14 cellular contexts compared by ENCODE assay signal in genomic region chr9:136517950-136518349, GRCh38. TPM values are rescaled to one million over a fixed set of nuclear protein-coding genes. Genes with fewer than 3 reads are reported as not detected.
DNase-seq lines count a peak whose midpoint lies in the region; ATAC-seq, FAIRE-seq and TF ChIP-seq lines count a peak whose summit lies in the region.
"Had no signal": no experiment of that assay in that cellular context is flagged by ENCODE, and none has a peak within 500 bp of the region (broad histone marks: within the 10 kb centered on the region; RNA-seq: fewer than 3 reads in every experiment).

No MANE protein-coding gene starts in this region.

- WGBS in IMR-90 (ENCODE audit: extremely low coverage in 2 of 2, insufficient read length in 1 of 2), 2 experiments, result 95% methylated on average over 4 of the region's 17 CpGs; no CpG with 5 or more reads in 1 of the 2 experiments
- WGBS in hepatocyte (ENCODE audit: low lambda C conversion rate, missing lambda C conversion rate), result over 99% methylated on average over 14 of the region's 17 CpGs

- H3K23ac ChIP-seq in IMR-90 (ENCODE audit: low read depth, low read length), result no peak overlapping the region

- peaks cover 0 to 50% of the 10 kb centered on the region in 2 experiments; a peak in 1 of 3 replicates for H3K36me3 ChIP-seq in HEK293 (ENCODE audit: control insufficient read depth in 2 of 2, insufficient read depth in 1 of 2, low read length in 2 of 2)
- H3K36me3 ChIP-seq in IMR-90 (ENCODE audit: control insufficient read depth, insufficient read depth, low read length), result peaks cover 66% of the 10 kb centered on the region
- H3K36me3 ChIP-seq in endothelial cell of umbilical vein (ENCODE audit: control insufficient read depth in 2 of 2, extremely low read depth in 1 of 2, insufficient read depth in 2 of 2, low read length in 2 of 2), result peaks cover 6 to 87% of the 10 kb centered on the region in 2 experiments
- H3K36me3 ChIP-seq in hepatocyte (replicated peaks; ENCODE audit: insufficient read depth, low read depth), result no peaks in the 10 kb centered on the region
- H3K36me3 ChIP-seq: BE2C had no signal

- H3K18ac ChIP-seq in IMR-90 (ENCODE audit: low read depth, low read length), result no peak overlapping the region

- no peaks in the 10 kb centered on the region for H3K4me1 ChIP-seq in HEK293 (ENCODE audit: control insufficient read depth, insufficient read depth, low read length)
- no peaks in the 10 kb centered on the region for H3K4me1 ChIP-seq in IMR-90 (ENCODE audit: control insufficient read depth, insufficient read depth, low read length)
- no peaks in the 10 kb centered on the region for H3K4me1 ChIP-seq in endothelial cell of umbilical vein (ENCODE audit: control insufficient read depth, extremely low read depth, insufficient read depth, low read length)
- H3K4me1 ChIP-seq in hepatocyte (ENCODE audit: insufficient read depth), result peaks cover 24% of the 10 kb centered on the region
- H3K4me1 ChIP-seq: BE2C had no signal

- H2AK9ac ChIP-seq in IMR-90 (replicated peaks; ENCODE audit: low read depth, low read length, poor library complexity), result no peak overlapping the region

- H4K20me1 ChIP-seq in IMR-90 (ENCODE audit: insufficient read depth, low read length) (no peaks in the 10 kb centered on the region; the same call in 1 of the 2 replicates), endothelial cell of umbilical vein (replicated peaks; ENCODE audit: control insufficient read depth, extremely low read depth, insufficient read depth, low read length) (no peaks in the 10 kb centered on the region), hepatocyte (ENCODE audit: insufficient read depth, poor library complexity, severe bottlenecking) (no peaks in the 10 kb centered on the region)

- H2BK5ac ChIP-seq in IMR-90 (ENCODE audit: low read depth, low read length, poor library complexity, severe bottlenecking), result no peak overlapping the region

- FAIRE-seq in endothelial cell of umbilical vein (lab: Jason Lieb, UNC), result no peak
- FAIRE-seq: A549, GM12891 had no signal

- TF ChIP-seq POLR2A in IMR-90 (IDR thresholded peaks at IDR 0.05; ENCODE audit: low read depth, low read length), result no peak
- TF ChIP-seq POLR2A in endothelial cell of umbilical vein (IDR thresholded peaks at IDR 0.05; ENCODE audit: low read depth, low read length), result no peak

- intact Hi-C loops in IMR-90 (cut with micrococcal nuclease), result no loop called here
- intact Hi-C loops in endothelial cell of umbilical vein (cut with micrococcal nuclease), result no loop called here

- dilution Hi-C loops in IMR-90 (cut with HindIII; ENCODE audit: low sequenced_read_pairs, unreplicated experiment) (no loop called here), endothelial cell of umbilical vein (cut with MboI; ENCODE audit: extremely low pct_ligation_motif_present, low sequenced_read_pairs) (no loop called here)

- CTCF ChIA-PET in HEK293 (lab: Yijun Ruan, JAX) (no interaction called here), IMR-90 (lab: Yijun Ruan, JAX) (no interaction called here), endothelial cell of umbilical vein (lab: Charles Lee) (interaction anchor here (1.1 kb wide), 1 partner anchor 29 kb away, joined by 4 read pairs; no protein-coding TSS in a partner anchor)

- no peaks in the 10 kb centered on the region for H3K27me3 ChIP-seq in IMR-90 (ENCODE audit: control insufficient read depth, insufficient read depth, low read length)
- H3K27me3 ChIP-seq in endothelial cell of umbilical vein (ENCODE audit: control insufficient read depth in 2 of 2, insufficient read depth in 2 of 2, low read length in 2 of 2), result no peaks in the 10 kb centered on the region
- no peaks in the 10 kb centered on the region for H3K27me3 ChIP-seq in hepatocyte
- H3K27me3 ChIP-seq: BE2C had no signal

- H3K9me2 ChIP-seq in hepatocyte (replicated peaks; ENCODE audit: insufficient read depth), result no peaks in the 10 kb centered on the region

- H3K4me2 ChIP-seq in IMR-90 (ENCODE audit: low read depth, low read length) (no peak overlapping the region), endothelial cell of umbilical vein (ENCODE audit: insufficient read depth, low read length) (no peak overlapping the region), hepatocyte (no peak overlapping the region)
- H3K4me2 ChIP-seq: A549 had no signal

- H4K91ac ChIP-seq in IMR-90 (ENCODE audit: insufficient read depth, low read depth, low read length), result no peak overlapping the region

- H3K79me2 ChIP-seq in endothelial cell of umbilical vein (ENCODE audit: control insufficient read depth, insufficient read depth, low read length) (peaks cover 21% of the 10 kb centered on the region), hepatocyte (no peaks in the 10 kb centered on the region)

- TF ChIP-seq RAD21 in IMR-90 (IDR thresholded peaks at IDR 0.05; ENCODE audit: low read length), result no peak

- no peak for DNase-seq in IMR-90
- no peak for DNase-seq in endothelial cell of umbilical vein (ENCODE audit: low read depth, low spot score)
- DNase-seq in hepatocyte (ENCODE audit: low spot score), result no peak
- DNase-seq in NCI-H524 (lab: John Stamatoyannopoulos, UW), result no peak
- DNase-seq: BE2C; CD4-positive, alpha-beta memory T cell; DMS79; GM23248; H7 had no signal

- H3K9me3 ChIP-seq in HEK293 (ENCODE audit: control insufficient read depth, insufficient read depth, low read depth, low read length), result no peaks in the 10 kb centered on the region
- H3K9me3 ChIP-seq in IMR-90 (ENCODE audit: control insufficient read depth, insufficient read depth, low read length), result no peaks in the 10 kb centered on the region
- no peaks in the 10 kb centered on the region for H3K9me3 ChIP-seq in endothelial cell of umbilical vein (replicated peaks; ENCODE audit: control insufficient read depth, insufficient read depth, low read length)
- no peaks in the 10 kb centered on the region for H3K9me3 ChIP-seq in hepatocyte (ENCODE audit: low read depth)
- H3K9me3 ChIP-seq: A549, BE2C had no signal

- no peak overlapping the region for H2BK15ac ChIP-seq in IMR-90 (ENCODE audit: low read depth, low read length)

- H4K5ac ChIP-seq in IMR-90 (ENCODE audit: low read depth, low read length), result no peak overlapping the region

- H3K14ac ChIP-seq in IMR-90 (replicated peaks; ENCODE audit: low read depth, low read length), result no peak overlapping the region

- H2BK120ac ChIP-seq in IMR-90 (ENCODE audit: low read depth, low read length), result no peak overlapping the region

- no peak overlapping the region for H4K8ac ChIP-seq in IMR-90 (ENCODE audit: low read depth in 2 of 2, low read length in 2 of 2)

- H2BK20ac ChIP-seq in IMR-90 (ENCODE audit: low read depth, low read length), result no peak overlapping the region

- H3K27ac ChIP-seq in HEK293 (ENCODE audit: extremely low read depth, low read depth, low read length) (no peak overlapping the region), IMR-90 (ENCODE audit: insufficient read depth, low read length) (no peak overlapping the region), endothelial cell of umbilical vein (ENCODE audit: insufficient read depth, low read depth, low read length) (no peak overlapping the region), temporal lobe (ENCODE audit: low read depth, low read length) (peak overlapping the region; percentile 51), hepatocyte (no peak overlapping the region)
- H3K27ac ChIP-seq: C4-2B, GM23248 had no signal

- no peak overlapping the region for H3K4ac ChIP-seq in IMR-90 (ENCODE audit: low read depth, low read length)

- H3K56ac ChIP-seq in IMR-90 (ENCODE audit: extremely low read depth, insufficient read depth, low read length), result no peak overlapping the region

- in situ Hi-C loops in IMR-90 (cut with MboI; ENCODE audit: low sequenced_read_pairs), result no loop called here

- H3K79me1 ChIP-seq in IMR-90 (ENCODE audit: low read depth in 1 of 2, low read length in 2 of 2), result peaks cover 0 to 5% of the 10 kb centered on the region in 2 experiments; a peak in 1 of 4 replicates

- TF ChIP-seq CTCF in HEK293 (tag by site-specific recombination; IDR thresholded peaks at IDR 0.05) (no peak), IMR-90 (conservative IDR thresholded peaks at IDR 0.05; ENCODE audit: low read depth, low read length) (no peak), endothelial cell of umbilical vein (IDR thresholded peaks at IDR 0.05; ENCODE audit: extremely low read depth in 1 of 2, insufficient read depth in 1 of 2, low read depth in 1 of 2, low read length in 2 of 2) (no peak), hepatocyte (IDR thresholded peaks at IDR 0.05; ENCODE audit: poor library complexity) (no peak)

- ATAC-seq in IMR-90 (ENCODE audit: low read depth), result no peak
- ATAC-seq: A549 had no signal

- BruUV-seq in IMR-90 (replicated peaks; lab: Mats Ljungman, UMichigan) (TSS peak; percentile 86), endothelial cell of umbilical vein (replicated peaks; lab: Mats Ljungman, UMichigan) (TSS peak; percentile 81)

- H3K9ac ChIP-seq in IMR-90 (ENCODE audit: low read depth, low read length), result no peak overlapping the region
- H3K9ac ChIP-seq in endothelial cell of umbilical vein (replicated peaks; ENCODE audit: extremely low read depth, insufficient read depth, low read length), result no peak overlapping the region
- H3K9ac ChIP-seq: GM23248 had no signal

- no peak overlapping the region for H3K4me3 ChIP-seq in HEK293 (ENCODE audit: low read depth, low read length)
- H3K4me3 ChIP-seq in IMR-90 (ENCODE audit: insufficient read depth, low read depth, low read length), result no peak overlapping the region
- no peak overlapping the region for H3K4me3 ChIP-seq in endothelial cell of umbilical vein (replicated peaks in 1 of 3; ENCODE audit: insufficient read depth in 1 of 3, low read depth in 1 of 3, low read length in 3 of 3)
- H3K4me3 ChIP-seq in hepatocyte, result no peak overlapping the region
- H3K4me3 ChIP-seq: A549, GM23248 had no signal

- H2AFZ ChIP-seq in IMR-90 (replicated peaks; ENCODE audit: low read length, poor library complexity) (no peak overlapping the region), endothelial cell of umbilical vein (ENCODE audit: low read depth, low read length) (no peak overlapping the region), hepatocyte (no peak overlapping the region)
- H2AFZ ChIP-seq: GM23248 had no signal

- POLR2A ChIA-PET in HEK293 (lab: Yijun Ruan, JAX), result no interaction called here
- POLR2A ChIA-PET in IMR-90 (lab: Charles Lee; ENCODE audit: unreplicated experiment), result no interaction called here
- POLR2A ChIA-PET in endothelial cell of umbilical vein (lab: Charles Lee), result no interaction called here

- H3K9me1 ChIP-seq in IMR-90 (ENCODE audit: insufficient read depth, low read length) (no peaks in the 10 kb centered on the region), endothelial cell of umbilical vein (replicated peaks; ENCODE audit: control insufficient read depth, extremely low read depth, insufficient read depth, low read length) (no peaks in the 10 kb centered on the region)

- H2AK5ac ChIP-seq in IMR-90 (ENCODE audit: low read depth, low read length), result no peak overlapping the region

RNA-seq across cellular contexts. Expression of gene NOTCH1, which starts 27.9 kb away (rescaled TPM):
- 1.8 and 2.5 TPM in 2 replicates for total RNA-seq in IMR-90 (2012; rRNA removed)
- 6.0 and 6.9 TPM in 2 replicates for polyA plus RNA-seq in IMR-90 (2012; rRNA removed)
- 4.0 and 8.0 TPM in 2 replicates for polyA plus RNA-seq in IMR-90 (2012; cell fraction: cytosol; rRNA removed)
- polyA plus RNA-seq in IMR-90 (2012; cell fraction: nucleus; rRNA removed; ENCODE audit: low replicate concordance), result 19.2 and 42.7 TPM in 2 replicates
- 153 and 161 TPM in 2 replicates for total RNA-seq in endothelial cell of umbilical vein
- polyA plus RNA-seq in endothelial cell of umbilical vein, result 27.0 and 31.7 TPM in 2 replicates
- 22.4 and 26.2 TPM in 2 replicates for polyA plus RNA-seq in endothelial cell of umbilical vein (2011; cell fraction: cytosol; rRNA removed)
- polyA plus RNA-seq in endothelial cell of umbilical vein (2011; cell fraction: nucleus; rRNA removed), result 75.3 and 84.8 TPM in 2 replicates
- polyA plus RNA-seq in endothelial cell of umbilical vein (2012), result 33.7 and 50.3 TPM in 2 replicates
- 52.5 and 73.2 TPM in 2 replicates for polyA minus RNA-seq in endothelial cell of umbilical vein
- 13.9 TPM for polyA minus RNA-seq in endothelial cell of umbilical vein (2011; cell fraction: cytosol; rRNA and poly(A)+ RNA removed)
- 49.7 and 95.4 TPM in 2 replicates for polyA minus RNA-seq in endothelial cell of umbilical vein (2011; cell fraction: nucleus; rRNA and poly(A)+ RNA removed)
- 29.0 TPM for total RNA-seq in temporal lobe
- total RNA-seq in hepatocyte, result 4.3 and 6.5 TPM in 2 replicates
- 5.3 and 8.3 TPM in 2 replicates for polyA plus RNA-seq in hepatocyte

RNA-seq across cellular contexts. Expression of gene SEC16A, which starts 35.1 kb away (rescaled TPM):
- total RNA-seq in IMR-90 (2012; rRNA removed), result 12.2 and 12.8 TPM in 2 replicates
- polyA plus RNA-seq in IMR-90 (2012; rRNA removed), result 42.2 and 48.1 TPM in 2 replicates
- polyA plus RNA-seq in IMR-90 (2012; cell fraction: cytosol; rRNA removed), result 26.9 and 29.1 TPM in 2 replicates
- polyA plus RNA-seq in IMR-90 (2012; cell fraction: nucleus; rRNA removed; ENCODE audit: low replicate concordance), result 106 and 130 TPM in 2 replicates
- 76.7 and 80.6 TPM in 2 replicates for total RNA-seq in endothelial cell of umbilical vein
- 33.5 and 34.5 TPM in 2 replicates for polyA plus RNA-seq in endothelial cell of umbilical vein
- polyA plus RNA-seq in endothelial cell of umbilical vein (2011; cell fraction: cytosol; rRNA removed), result 38.4 and 38.9 TPM in 2 replicates
- polyA plus RNA-seq in endothelial cell of umbilical vein (2011; cell fraction: nucleus; rRNA removed), result 116 and 118 TPM in 2 replicates
- polyA plus RNA-seq in endothelial cell of umbilical vein (2012), result 61.7 and 62.2 TPM in 2 replicates
- polyA minus RNA-seq in endothelial cell of umbilical vein, result 41.8 and 45.2 TPM in 2 replicates
- 46.3 TPM for polyA minus RNA-seq in endothelial cell of umbilical vein (2011; cell fraction: cytosol; rRNA and poly(A)+ RNA removed)
- polyA minus RNA-seq in endothelial cell of umbilical vein (2011; cell fraction: nucleus; rRNA and poly(A)+ RNA removed), result 40.9 and 44.0 TPM in 2 replicates
- total RNA-seq in temporal lobe, result 20.7 TPM
- total RNA-seq in hepatocyte, result 22.5 and 42.7 TPM in 2 replicates
- polyA plus RNA-seq in hepatocyte, result 42.0 and 45.4 TPM in 2 replicates
